1 cellular context compared by ENCODE assay signal in genomic region chr14:73753043-73753886, GRCh38.
TF ChIP-seq lines count a peak whose summit lies in the region.

No MANE protein-coding gene starts in this region.

TF ChIP-seq in HepG2, 621 proteins besides CTCF, POLR2A, EP300 and RAD21 (continued from another document):
- TF ChIP-seq POGZ (CRISPR knock-in tag; IDR thresholded peaks at IDR 0.05) (0 out of 2 replicates have a peak, but pooled peaks have one; percentile 20), SALL1 (CRISPR knock-in tag; IDR thresholded peaks at IDR 0.05) (peak; percentile 72; the same call in 1 of the 2 replicates), ETV5 (CRISPR knock-in tag; IDR thresholded peaks at IDR 0.05; ENCODE audit: borderline replicate concordance) (peak; percentile 97), HOMEZ (CRISPR knock-in tag; IDR thresholded peaks at IDR 0.05; ENCODE audit: low read depth) (0 out of 2 replicates have a peak, but pooled peaks have one; percentile 13), RARA (CRISPR knock-in tag; IDR thresholded peaks at IDR 0.05) (peak; percentile 34; the same call in 1 of the 2 replicates), NFYC (CRISPR knock-in tag; IDR thresholded peaks at IDR 0.05) (no peak), CEBPZ (IDR thresholded peaks at IDR 0.05; ENCODE audit: low read length) (no peak), ZNF788 (CRISPR knock-in tag; IDR thresholded peaks at IDR 0.05; ENCODE audit: borderline replicate concordance) (peak; percentile 44; the same call in 1 of the 2 replicates), SUZ12 (IDR thresholded peaks at IDR 0.05; ENCODE audit: low read depth, low read length) (no peak), MEIS2 (CRISPR knock-in tag; IDR thresholded peaks at IDR 0.05) (0 out of 2 replicates have a peak, but pooled peaks have one; percentile 22), ZNF678 (CRISPR knock-in tag; IDR thresholded peaks at IDR 0.05) (no peak), ZGPAT (CRISPR knock-in tag; IDR thresholded peaks at IDR 0.05) (peak; percentile 56; the same call in 1 of the 2 replicates), ZNF570 (CRISPR knock-in tag; IDR thresholded peaks at IDR 0.05; ENCODE audit: borderline replicate concordance) (no peak), ZBTB25 (CRISPR knock-in tag; IDR thresholded peaks at IDR 0.05) (0 out of 2 replicates have a peak, but pooled peaks have one; percentile 41), KDM6A (CRISPR knock-in tag; IDR thresholded peaks at IDR 0.05; ENCODE audit: low read depth) (0 out of 2 replicates have a peak, but pooled peaks have one; percentile 21), HIC2 (CRISPR knock-in tag; IDR thresholded peaks at IDR 0.05; ENCODE audit: low read depth) (peak; percentile 92), HOXD1 (CRISPR knock-in tag; IDR thresholded peaks at IDR 0.05) (no peak), STAG1 (CRISPR knock-in tag; IDR thresholded peaks at IDR 0.05) (0 out of 2 replicates have a peak, but pooled peaks have one; percentile 11), SRSF1 (optimal IDR thresholded peaks at IDR 0.05; ENCODE audit: low read depth, low read length) (no peak), ZNF746 (CRISPR knock-in tag; IDR thresholded peaks at IDR 0.05) (no peak), ZMYM4 (CRISPR knock-in tag; IDR thresholded peaks at IDR 0.05) (peak; percentile 55; the same call in 1 of the 2 replicates), ARID5B (CRISPR knock-in tag; IDR thresholded peaks at IDR 0.05) (peak; percentile 62), FOSL2 (CRISPR knock-in tag; IDR thresholded peaks at IDR 0.05) (peak; percentile 32; the same call in 1 of the 2 replicates), ZBTB43 (CRISPR knock-in tag; conservative IDR thresholded peaks at IDR 0.05) (0 out of 2 replicates have a peak, but pooled peaks have one; percentile 38), DPF2 (CRISPR knock-in tag; IDR thresholded peaks at IDR 0.05; ENCODE audit: borderline replicate concordance, low read depth) (peak; percentile 4; the same call in 1 of the 2 replicates), DMTF1 (CRISPR knock-in tag; IDR thresholded peaks at IDR 0.05) (0 out of 2 replicates have a peak, but pooled peaks have one; percentile 36), ZNF558 (CRISPR knock-in tag; IDR thresholded peaks at IDR 0.05; ENCODE audit: borderline replicate concordance) (no peak), GATAD2A (CRISPR knock-in tag; IDR thresholded peaks at IDR 0.05) (peak; percentile 66; the same call in 1 of the 2 replicates), ZBTB38 (CRISPR knock-in tag; IDR thresholded peaks at IDR 0.05) (no peak), THAP9 (CRISPR knock-in tag; IDR thresholded peaks at IDR 0.05; ENCODE audit: borderline replicate concordance) (peak; percentile 58; the same call in 1 of the 2 replicates)
